1 cellular context compared by ENCODE assay signal in the genomic region with DNA sequence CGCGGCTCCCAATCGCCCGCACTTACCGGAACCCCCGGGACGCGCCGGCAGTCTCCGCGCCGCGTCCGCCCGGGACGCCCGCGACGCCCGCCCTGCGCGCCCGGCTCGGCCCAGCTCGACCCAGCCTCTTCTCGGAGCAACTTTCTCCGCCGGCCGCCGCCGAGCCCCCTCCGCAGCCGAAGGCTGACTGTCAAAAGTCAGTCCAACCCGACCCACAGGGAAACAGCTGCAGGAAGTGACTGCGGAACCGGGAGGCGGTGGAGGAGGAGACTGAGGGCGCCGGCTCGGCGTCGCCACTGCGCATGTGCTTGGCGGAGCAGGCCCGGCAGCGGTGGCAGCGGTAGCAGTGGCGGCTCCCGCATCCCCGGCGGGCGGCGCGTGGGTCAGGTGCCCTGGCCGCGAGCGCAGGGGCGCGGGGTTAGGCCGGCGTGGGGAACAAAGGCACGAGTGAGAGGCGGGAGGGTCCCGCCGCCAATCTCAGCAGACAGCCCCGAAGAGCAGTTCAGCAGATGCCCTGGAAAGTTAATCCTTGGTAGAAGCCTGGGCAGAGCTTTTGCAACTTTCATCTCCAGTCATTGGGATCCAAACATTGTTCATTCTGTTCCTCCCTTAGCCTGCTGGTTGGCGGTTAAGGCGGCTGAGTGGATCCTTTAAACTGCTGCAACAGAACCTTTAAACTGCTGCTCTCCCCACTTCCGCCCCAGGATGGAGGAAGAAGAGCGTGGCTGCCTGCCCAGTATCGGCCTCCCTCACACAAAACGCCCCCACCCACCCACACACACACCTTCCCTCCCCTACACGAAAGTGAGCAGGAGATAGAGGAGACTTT.
TF ChIP-seq lines count a peak whose summit lies in the region.

A gene with protein sequence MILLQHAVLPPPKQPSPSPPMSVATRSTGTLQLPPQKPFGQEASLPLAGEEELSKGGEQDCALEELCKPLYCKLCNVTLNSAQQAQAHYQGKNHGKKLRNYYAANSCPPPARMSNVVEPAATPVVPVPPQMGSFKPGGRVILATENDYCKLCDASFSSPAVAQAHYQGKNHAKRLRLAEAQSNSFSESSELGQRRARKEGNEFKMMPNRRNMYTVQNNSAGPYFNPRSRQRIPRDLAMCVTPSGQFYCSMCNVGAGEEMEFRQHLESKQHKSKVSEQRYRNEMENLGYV (minus strand): TSS at position 241 of the 829 bp plus-strand sequence. CDS start 4,057 bp downstream, outside the sequence.

TF ChIP-seq in HepG2, 621 proteins besides CTCF, POLR2A, EP300 and RAD21 (continued from another document and continues in another):
- TF ChIP-seq, protein P1, sequence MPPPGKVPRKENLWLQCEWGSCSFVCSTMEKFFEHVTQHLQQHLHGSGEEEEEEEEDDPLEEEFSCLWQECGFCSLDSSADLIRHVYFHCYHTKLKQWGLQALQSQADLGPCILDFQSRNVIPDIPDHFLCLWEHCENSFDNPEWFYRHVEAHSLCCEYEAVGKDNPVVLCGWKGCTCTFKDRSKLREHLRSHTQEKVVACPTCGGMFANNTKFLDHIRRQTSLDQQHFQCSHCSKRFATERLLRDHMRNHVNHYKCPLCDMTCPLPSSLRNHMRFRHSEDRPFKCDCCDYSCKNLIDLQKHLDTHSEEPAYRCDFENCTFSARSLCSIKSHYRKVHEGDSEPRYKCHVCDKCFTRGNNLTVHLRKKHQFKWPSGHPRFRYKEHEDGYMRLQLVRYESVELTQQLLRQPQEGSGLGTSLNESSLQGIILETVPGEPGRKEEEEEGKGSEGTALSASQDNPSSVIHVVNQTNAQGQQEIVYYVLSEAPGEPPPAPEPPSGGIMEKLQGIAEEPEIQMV (CRISPR knock-in tag; IDR thresholded peaks at IDR 0.05; ENCODE audit: low read depth), result peak; percentile 86
- TF ChIP-seq, protein P2, sequence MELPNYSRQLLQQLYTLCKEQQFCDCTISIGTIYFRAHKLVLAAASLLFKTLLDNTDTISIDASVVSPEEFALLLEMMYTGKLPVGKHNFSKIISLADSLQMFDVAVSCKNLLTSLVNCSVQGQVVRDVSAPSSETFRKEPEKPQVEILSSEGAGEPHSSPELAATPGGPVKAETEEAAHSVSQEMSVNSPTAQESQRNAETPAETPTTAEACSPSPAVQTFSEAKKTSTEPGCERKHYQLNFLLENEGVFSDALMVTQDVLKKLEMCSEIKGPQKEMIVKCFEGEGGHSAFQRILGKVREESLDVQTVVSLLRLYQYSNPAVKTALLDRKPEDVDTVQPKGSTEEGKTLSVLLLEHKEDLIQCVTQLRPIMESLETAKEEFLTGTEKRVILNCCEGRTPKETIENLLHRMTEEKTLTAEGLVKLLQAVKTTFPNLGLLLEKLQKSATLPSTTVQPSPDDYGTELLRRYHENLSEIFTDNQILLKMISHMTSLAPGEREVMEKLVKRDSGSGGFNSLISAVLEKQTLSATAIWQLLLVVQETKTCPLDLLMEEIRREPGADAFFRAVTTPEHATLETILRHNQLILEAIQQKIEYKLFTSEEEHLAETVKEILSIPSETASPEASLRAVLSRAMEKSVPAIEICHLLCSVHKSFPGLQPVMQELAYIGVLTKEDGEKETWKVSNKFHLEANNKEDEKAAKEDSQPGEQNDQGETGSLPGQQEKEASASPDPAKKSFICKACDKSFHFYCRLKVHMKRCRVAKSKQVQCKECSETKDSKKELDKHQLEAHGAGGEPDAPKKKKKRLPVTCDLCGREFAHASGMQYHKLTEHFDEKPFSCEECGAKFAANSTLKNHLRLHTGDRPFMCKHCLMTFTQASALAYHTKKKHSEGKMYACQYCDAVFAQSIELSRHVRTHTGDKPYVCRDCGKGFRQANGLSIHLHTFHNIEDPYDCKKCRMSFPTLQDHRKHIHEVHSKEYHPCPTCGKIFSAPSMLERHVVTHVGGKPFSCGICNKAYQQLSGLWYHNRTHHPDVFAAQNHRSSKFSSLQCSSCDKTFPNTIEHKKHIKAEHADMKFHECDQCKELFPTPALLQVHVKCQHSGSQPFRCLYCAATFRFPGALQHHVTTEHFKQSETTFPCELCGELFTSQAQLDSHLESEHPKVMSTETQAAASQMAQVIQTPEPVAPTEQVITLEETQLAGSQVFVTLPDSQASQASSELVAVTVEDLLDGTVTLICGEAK (IDR thresholded peaks at IDR 0.05), result no peak
- TF ChIP-seq, protein P2 (CRISPR knock-in tag; IDR thresholded peaks at IDR 0.05), result 0 out of 2 replicates have a peak, but pooled peaks have one; percentile 56
- no peak for TF ChIP-seq ZNF143 (CRISPR knock-in tag; IDR thresholded peaks at IDR 0.05)
- peak; percentile 38; the same call in 1 of the 2 replicates for TF ChIP-seq RXRB (CRISPR knock-in tag; IDR thresholded peaks at IDR 0.05; ENCODE audit: borderline replicate concordance)
- TF ChIP-seq, protein P3, sequence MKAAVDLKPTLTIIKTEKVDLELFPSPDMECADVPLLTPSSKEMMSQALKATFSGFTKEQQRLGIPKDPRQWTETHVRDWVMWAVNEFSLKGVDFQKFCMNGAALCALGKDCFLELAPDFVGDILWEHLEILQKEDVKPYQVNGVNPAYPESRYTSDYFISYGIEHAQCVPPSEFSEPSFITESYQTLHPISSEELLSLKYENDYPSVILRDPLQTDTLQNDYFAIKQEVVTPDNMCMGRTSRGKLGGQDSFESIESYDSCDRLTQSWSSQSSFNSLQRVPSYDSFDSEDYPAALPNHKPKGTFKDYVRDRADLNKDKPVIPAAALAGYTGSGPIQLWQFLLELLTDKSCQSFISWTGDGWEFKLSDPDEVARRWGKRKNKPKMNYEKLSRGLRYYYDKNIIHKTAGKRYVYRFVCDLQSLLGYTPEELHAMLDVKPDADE (CRISPR knock-in tag; IDR thresholded peaks at IDR 0.05), result no peak
- no peak for TF ChIP-seq RARA (CRISPR knock-in tag; IDR thresholded peaks at IDR 0.05)
- TF ChIP-seq, protein P4, sequence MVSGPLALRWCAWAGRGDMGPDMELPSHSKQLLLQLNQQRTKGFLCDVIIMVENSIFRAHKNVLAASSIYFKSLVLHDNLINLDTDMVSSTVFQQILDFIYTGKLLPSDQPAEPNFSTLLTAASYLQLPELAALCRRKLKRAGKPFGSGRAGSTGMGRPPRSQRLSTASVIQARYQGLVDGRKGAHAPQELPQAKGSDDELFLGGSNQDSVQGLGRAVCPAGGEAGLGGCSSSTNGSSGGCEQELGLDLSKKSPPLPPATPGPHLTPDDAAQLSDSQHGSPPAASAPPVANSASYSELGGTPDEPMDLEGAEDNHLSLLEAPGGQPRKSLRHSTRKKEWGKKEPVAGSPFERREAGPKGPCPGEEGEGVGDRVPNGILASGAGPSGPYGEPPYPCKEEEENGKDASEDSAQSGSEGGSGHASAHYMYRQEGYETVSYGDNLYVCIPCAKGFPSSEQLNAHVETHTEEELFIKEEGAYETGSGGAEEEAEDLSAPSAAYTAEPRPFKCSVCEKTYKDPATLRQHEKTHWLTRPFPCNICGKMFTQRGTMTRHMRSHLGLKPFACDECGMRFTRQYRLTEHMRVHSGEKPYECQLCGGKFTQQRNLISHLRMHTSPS (CRISPR knock-in tag; IDR thresholded peaks at IDR 0.05; ENCODE audit: low read depth), result no peak
- TF ChIP-seq EZH2 (conservative IDR thresholded peaks at IDR 0.05; ENCODE audit: low read depth, low read length), result no peak
- no peak for TF ChIP-seq SOX6 (IDR thresholded peaks at IDR 0.05)
- no peak for TF ChIP-seq SOX6 (CRISPR knock-in tag; IDR thresholded peaks at IDR 0.05)
- no peak for TF ChIP-seq FOXA1 (IDR thresholded peaks at IDR 0.05)
- no peak for TF ChIP-seq FOXA1 (CRISPR knock-in tag; IDR thresholded peaks at IDR 0.05)
- peak; percentile 65; the same call in 1 of the 2 replicates for TF ChIP-seq ZNF180 (CRISPR knock-in tag; IDR thresholded peaks at IDR 0.05; ENCODE audit: borderline replicate concordance, low read depth)
- TF ChIP-seq ZNF850 (CRISPR knock-in tag; conservative IDR thresholded peaks at IDR 0.05), result peak; percentile 69; the same call in 1 of the 2 replicates
- TF ChIP-seq, protein P5, sequence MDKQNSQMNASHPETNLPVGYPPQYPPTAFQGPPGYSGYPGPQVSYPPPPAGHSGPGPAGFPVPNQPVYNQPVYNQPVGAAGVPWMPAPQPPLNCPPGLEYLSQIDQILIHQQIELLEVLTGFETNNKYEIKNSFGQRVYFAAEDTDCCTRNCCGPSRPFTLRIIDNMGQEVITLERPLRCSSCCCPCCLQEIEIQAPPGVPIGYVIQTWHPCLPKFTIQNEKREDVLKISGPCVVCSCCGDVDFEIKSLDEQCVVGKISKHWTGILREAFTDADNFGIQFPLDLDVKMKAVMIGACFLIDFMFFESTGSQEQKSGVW (CRISPR knock-in tag; IDR thresholded peaks at IDR 0.05; ENCODE audit: borderline replicate concordance), result no peak
- TF ChIP-seq, protein P6, sequence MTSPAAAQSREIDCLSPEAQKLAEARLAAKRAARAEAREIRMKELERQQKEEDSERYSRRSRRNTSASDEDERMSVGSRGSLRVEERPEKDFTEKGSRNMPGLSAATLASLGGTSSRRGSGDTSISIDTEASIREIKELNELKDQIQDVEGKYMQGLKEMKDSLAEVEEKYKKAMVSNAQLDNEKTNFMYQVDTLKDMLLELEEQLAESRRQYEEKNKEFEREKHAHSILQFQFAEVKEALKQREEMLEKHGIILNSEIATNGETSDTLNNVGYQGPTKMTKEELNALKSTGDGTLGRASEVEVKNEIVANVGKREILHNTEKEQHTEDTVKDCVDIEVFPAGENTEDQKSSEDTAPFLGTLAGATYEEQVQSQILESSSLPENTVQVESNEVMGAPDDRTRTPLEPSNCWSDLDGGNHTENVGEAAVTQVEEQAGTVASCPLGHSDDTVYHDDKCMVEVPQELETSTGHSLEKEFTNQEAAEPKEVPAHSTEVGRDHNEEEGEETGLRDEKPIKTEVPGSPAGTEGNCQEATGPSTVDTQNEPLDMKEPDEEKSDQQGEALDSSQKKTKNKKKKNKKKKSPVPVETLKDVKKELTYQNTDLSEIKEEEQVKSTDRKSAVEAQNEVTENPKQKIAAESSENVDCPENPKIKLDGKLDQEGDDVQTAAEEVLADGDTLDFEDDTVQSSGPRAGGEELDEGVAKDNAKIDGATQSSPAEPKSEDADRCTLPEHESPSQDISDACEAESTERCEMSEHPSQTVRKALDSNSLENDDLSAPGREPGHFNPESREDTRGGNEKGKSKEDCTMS (CRISPR knock-in tag; conservative IDR thresholded peaks at IDR 0.05), result no peak
- TF ChIP-seq ZNF441 (CRISPR knock-in tag; IDR thresholded peaks at IDR 0.05; ENCODE audit: borderline replicate concordance), result 0 out of 2 replicates have a peak, but pooled peaks have one; percentile 56
- TF ChIP-seq, protein P7, sequence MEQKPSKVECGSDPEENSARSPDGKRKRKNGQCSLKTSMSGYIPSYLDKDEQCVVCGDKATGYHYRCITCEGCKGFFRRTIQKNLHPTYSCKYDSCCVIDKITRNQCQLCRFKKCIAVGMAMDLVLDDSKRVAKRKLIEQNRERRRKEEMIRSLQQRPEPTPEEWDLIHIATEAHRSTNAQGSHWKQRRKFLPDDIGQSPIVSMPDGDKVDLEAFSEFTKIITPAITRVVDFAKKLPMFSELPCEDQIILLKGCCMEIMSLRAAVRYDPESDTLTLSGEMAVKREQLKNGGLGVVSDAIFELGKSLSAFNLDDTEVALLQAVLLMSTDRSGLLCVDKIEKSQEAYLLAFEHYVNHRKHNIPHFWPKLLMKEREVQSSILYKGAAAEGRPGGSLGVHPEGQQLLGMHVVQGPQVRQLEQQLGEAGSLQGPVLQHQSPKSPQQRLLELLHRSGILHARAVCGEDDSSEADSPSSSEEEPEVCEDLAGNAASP (CRISPR knock-in tag; IDR thresholded peaks at IDR 0.05; ENCODE audit: borderline replicate concordance), result no peak
- no peak for TF ChIP-seq ZNF251 (CRISPR knock-in tag; IDR thresholded peaks at IDR 0.05)
- TF ChIP-seq, protein P8, sequence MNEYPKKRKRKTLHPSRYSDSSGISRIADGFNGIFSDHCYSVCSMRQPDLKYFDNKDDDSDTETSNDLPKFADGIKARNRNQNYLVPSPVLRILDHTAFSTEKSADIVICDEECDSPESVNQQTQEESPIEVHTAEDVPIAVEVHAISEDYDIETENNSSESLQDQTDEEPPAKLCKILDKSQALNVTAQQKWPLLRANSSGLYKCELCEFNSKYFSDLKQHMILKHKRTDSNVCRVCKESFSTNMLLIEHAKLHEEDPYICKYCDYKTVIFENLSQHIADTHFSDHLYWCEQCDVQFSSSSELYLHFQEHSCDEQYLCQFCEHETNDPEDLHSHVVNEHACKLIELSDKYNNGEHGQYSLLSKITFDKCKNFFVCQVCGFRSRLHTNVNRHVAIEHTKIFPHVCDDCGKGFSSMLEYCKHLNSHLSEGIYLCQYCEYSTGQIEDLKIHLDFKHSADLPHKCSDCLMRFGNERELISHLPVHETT (CRISPR knock-in tag; conservative IDR thresholded peaks at IDR 0.05), result no peak
- no peak for TF ChIP-seq ZNF460 (CRISPR knock-in tag; IDR thresholded peaks at IDR 0.05; ENCODE audit: borderline replicate concordance)
- no peak for TF ChIP-seq ZMYM3 (CRISPR knock-in tag; IDR thresholded peaks at IDR 0.05)
- TF ChIP-seq, protein P9, sequence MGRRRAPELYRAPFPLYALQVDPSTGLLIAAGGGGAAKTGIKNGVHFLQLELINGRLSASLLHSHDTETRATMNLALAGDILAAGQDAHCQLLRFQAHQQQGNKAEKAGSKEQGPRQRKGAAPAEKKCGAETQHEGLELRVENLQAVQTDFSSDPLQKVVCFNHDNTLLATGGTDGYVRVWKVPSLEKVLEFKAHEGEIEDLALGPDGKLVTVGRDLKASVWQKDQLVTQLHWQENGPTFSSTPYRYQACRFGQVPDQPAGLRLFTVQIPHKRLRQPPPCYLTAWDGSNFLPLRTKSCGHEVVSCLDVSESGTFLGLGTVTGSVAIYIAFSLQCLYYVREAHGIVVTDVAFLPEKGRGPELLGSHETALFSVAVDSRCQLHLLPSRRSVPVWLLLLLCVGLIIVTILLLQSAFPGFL (CRISPR knock-in tag; IDR thresholded peaks at IDR 0.05), result peak; percentile 60; the same call in 1 of the 2 replicates
- TF ChIP-seq POLR2G (IDR thresholded peaks at IDR 0.05; ENCODE audit: low read depth, low read length), result peak; percentile 93
- TF ChIP-seq EED (CRISPR knock-in tag; IDR thresholded peaks at IDR 0.05), result no peak
- no peak for TF ChIP-seq MED8 (CRISPR knock-in tag; IDR thresholded peaks at IDR 0.05; ENCODE audit: insufficient replicate concordance)
- TF ChIP-seq PAWR (CRISPR knock-in tag; IDR thresholded peaks at IDR 0.05; ENCODE audit: borderline replicate concordance), result no peak
- TF ChIP-seq PRPF4 (IDR thresholded peaks at IDR 0.05; ENCODE audit: low read depth, low read length, poor library complexity, severe bottlenecking), result no peak
